ENCODE assay signal across 9 cellular contexts in genomic region chr3:56302417-56302816, GRCh38.
DNase-seq lines count a peak whose midpoint lies in the region; ATAC-seq and TF ChIP-seq lines count a peak whose summit lies in the region.
"Had no signal": no experiment of that assay in that cellular context is flagged by ENCODE, and none has a peak within 500 bp of the region (broad histone marks: within the 10 kb centered on the region; RNA-seq: fewer than 3 reads in every experiment).

No MANE protein-coding gene starts in this region.

- TF ChIP-seq RAD21 in IMR-90 (IDR thresholded peaks at IDR 0.05; ENCODE audit: low read length), result no peak

- H4K5ac ChIP-seq in IMR-90 (ENCODE audit: low read depth, low read length) (no peak overlapping the region), mesendoderm (ENCODE audit: low read length) (no peak overlapping the region)

- no peak overlapping the region for H2BK20ac ChIP-seq in IMR-90 (ENCODE audit: low read depth, low read length)

- H3K9ac ChIP-seq in IMR-90 (ENCODE audit: low read depth, low read length) (no peak overlapping the region), mesendoderm (ENCODE audit: low read length) (no peak overlapping the region)

- H3K4ac ChIP-seq in IMR-90 (ENCODE audit: low read depth, low read length) (no peak overlapping the region), mesendoderm (ENCODE audit: low read depth, low read length) (no peak overlapping the region)

- H2BK5ac ChIP-seq in IMR-90 (ENCODE audit: low read depth, low read length, poor library complexity, severe bottlenecking) (no peak overlapping the region), mesendoderm (ENCODE audit: low read length) (no peak overlapping the region)

- H2AFZ ChIP-seq in IMR-90 (replicated peaks; ENCODE audit: low read length, poor library complexity), result no peak overlapping the region

- H3K4me3 ChIP-seq in IMR-90 (ENCODE audit: insufficient read depth, low read depth, low read length) (no peak overlapping the region), astrocyte of the spinal cord (ENCODE audit: low read depth, low read length) (no peak overlapping the region), mesendoderm (ENCODE audit: low read length) (no peak overlapping the region), left ventricle myocardium inferior (no peak overlapping the region)
- H3K4me3 ChIP-seq: HAP-1 had no signal

- H3K79me1 ChIP-seq in IMR-90 (ENCODE audit: low read depth in 1 of 2, low read length in 2 of 2) (no peaks in the 10 kb centered on the region), mesendoderm (ENCODE audit: low read length) (no peaks in the 10 kb centered on the region)

- ATAC-seq in IMR-90 (ENCODE audit: low read depth) (no peak), HG02973 (IDR thresholded peaks at IDR 0.05; ENCODE audit: unreplicated experiment) (no peak)

- no TSS peak for BruUV-seq in IMR-90 (replicated peaks; lab: Mats Ljungman, UMichigan)

- H3K23ac ChIP-seq in IMR-90 (ENCODE audit: low read depth, low read length), result no peak overlapping the region
- no peak overlapping the region for H3K23ac ChIP-seq in mesendoderm (ENCODE audit: low read length)

- no peaks in the 10 kb centered on the region for H3K36me3 ChIP-seq in IMR-90 (ENCODE audit: control insufficient read depth, insufficient read depth, low read length)
- no peaks in the 10 kb centered on the region for H3K36me3 ChIP-seq in mesendoderm (ENCODE audit: control insufficient read depth, insufficient read depth, low read length)
- no peaks in the 10 kb centered on the region for H3K36me3 ChIP-seq in left ventricle myocardium inferior
- H3K36me3 ChIP-seq: HAP-1 had no signal

- TF ChIP-seq CTCF in IMR-90 (conservative IDR thresholded peaks at IDR 0.05; ENCODE audit: low read depth, low read length) (0 out of 2 replicates have a peak, but pooled peaks have one; percentile 1), astrocyte of the spinal cord (IDR thresholded peaks at IDR 0.05; ENCODE audit: low read depth, low read length) (peak; percentile 45), left ventricle myocardium inferior (IDR thresholded peaks at IDR 0.05; ENCODE audit: borderline replicate concordance) (no peak)

- dilution Hi-C loops in IMR-90 (cut with HindIII; ENCODE audit: low sequenced_read_pairs, unreplicated experiment), result no loop called here

- H3K4me1 ChIP-seq in IMR-90 (ENCODE audit: control insufficient read depth, insufficient read depth, low read length) (no peaks in the 10 kb centered on the region), mesendoderm (ENCODE audit: control insufficient read depth, low read depth, low read length) (peaks cover 5% of the 10 kb centered on the region), left ventricle myocardium inferior (no peaks in the 10 kb centered on the region)

- CTCF ChIA-PET in IMR-90 (lab: Yijun Ruan, JAX), result no interaction called here

- H4K91ac ChIP-seq in IMR-90 (ENCODE audit: insufficient read depth, low read depth, low read length), result no peak overlapping the region

- in situ Hi-C loops in IMR-90 (cut with MboI; ENCODE audit: low sequenced_read_pairs), result no loop called here
- in situ Hi-C loops in astrocyte of the spinal cord (cut with HindIII; ENCODE audit: low sequenced_read_pairs), result no loop called here

- H2AK5ac ChIP-seq in IMR-90 (ENCODE audit: low read depth, low read length) (no peak overlapping the region), mesendoderm (ENCODE audit: low read length) (no peak overlapping the region)

- H2BK120ac ChIP-seq in IMR-90 (ENCODE audit: low read depth, low read length) (no peak overlapping the region), mesendoderm (ENCODE audit: low read depth, low read length) (no peak overlapping the region)

- H3K14ac ChIP-seq in IMR-90 (replicated peaks; ENCODE audit: low read depth, low read length), result no peak overlapping the region

- H3K9me1 ChIP-seq in IMR-90 (ENCODE audit: insufficient read depth, low read length), result no peaks in the 10 kb centered on the region

- no peak overlapping the region for H3K18ac ChIP-seq in IMR-90 (ENCODE audit: low read depth, low read length)
- H3K18ac ChIP-seq in mesendoderm (ENCODE audit: low read length), result no peak overlapping the region

- H3K79me2 ChIP-seq in mesendoderm (ENCODE audit: control insufficient read depth, insufficient read depth, low read length), result no peaks in the 10 kb centered on the region

- H3K4me2 ChIP-seq in IMR-90 (ENCODE audit: low read depth, low read length), result no peak overlapping the region
- no peak overlapping the region for H3K4me2 ChIP-seq in mesendoderm (ENCODE audit: low read length)

- intact Hi-C loops in IMR-90 (cut with micrococcal nuclease), result loop anchor here (5.0 kb wide), 1 partner anchor 1870 kb away; no protein-coding TSS in a partner anchor
- intact Hi-C loops in left ventricle myocardium inferior (cut with micrococcal nuclease), result no loop called here

- WGBS in IMR-90 (ENCODE audit: extremely low coverage in 2 of 2, insufficient read length in 1 of 2), 2 experiments, result 100% methylated on average over 1 of the region's 2 CpGs; no CpG with 5 or more reads in 1 of the 2 experiments
- WGBS in mesendoderm (ENCODE audit: extremely low coverage, insufficient coverage, low lambda C conversion rate), result no CpG with 5 or more reads among the region's 2 CpGs

- no peaks in the 10 kb centered on the region for H3K27me3 ChIP-seq in IMR-90 (ENCODE audit: control insufficient read depth, insufficient read depth, low read length)
- H3K27me3 ChIP-seq in mesendoderm (ENCODE audit: insufficient read depth, low read length, poor library complexity), result no peaks in the 10 kb centered on the region
- peaks cover 6% of the 10 kb centered on the region for H3K27me3 ChIP-seq in left ventricle myocardium inferior (ENCODE audit: low read depth)

- H3K56ac ChIP-seq in IMR-90 (ENCODE audit: extremely low read depth, insufficient read depth, low read length) (no peak overlapping the region), mesendoderm (ENCODE audit: low read length) (no peak overlapping the region)

- H2BK15ac ChIP-seq in IMR-90 (ENCODE audit: low read depth, low read length), result no peak overlapping the region
- H2BK15ac ChIP-seq in mesendoderm (replicated peaks; ENCODE audit: low read depth), result no peak overlapping the region

- POLR2A ChIA-PET in IMR-90 (lab: Charles Lee; ENCODE audit: unreplicated experiment), result no interaction called here

- H3K27ac ChIP-seq in IMR-90 (ENCODE audit: insufficient read depth, low read length) (no peak overlapping the region), mesendoderm (ENCODE audit: low read depth, low read length) (no peak overlapping the region), left ventricle myocardium inferior (replicated peaks) (no peak overlapping the region)

- DNase-seq in ELR (ENCODE audit: low read depth) (peak; percentile 16), IMR-90 (no peak), astrocyte of the spinal cord (ENCODE audit: low read depth, low spot score) (no peak), mesendoderm (peak; percentile 55), NCI-H1048 (lab: John Stamatoyannopoulos, UW) (no peak), left ventricle myocardium inferior (no peak), A172 (ENCODE audit: low spot score) (no peak)

- H3K9me3 ChIP-seq in IMR-90 (ENCODE audit: control insufficient read depth, insufficient read depth, low read length) (no peaks in the 10 kb centered on the region), left ventricle myocardium inferior (replicated peaks) (peaks cover 4% of the 10 kb centered on the region)
- H3K9me3 ChIP-seq: HAP-1 had no signal

- H4K8ac ChIP-seq in IMR-90 (ENCODE audit: low read depth in 2 of 2, low read length in 2 of 2) (no peak overlapping the region), mesendoderm (ENCODE audit: low read depth, low read length) (no peak overlapping the region)

- TF ChIP-seq POLR2A in IMR-90 (IDR thresholded peaks at IDR 0.05; ENCODE audit: low read depth, low read length), result no peak

- no peaks in the 10 kb centered on the region for H4K20me1 ChIP-seq in IMR-90 (ENCODE audit: insufficient read depth, low read length)

- H2AK9ac ChIP-seq in IMR-90 (replicated peaks; ENCODE audit: low read depth, low read length, poor library complexity), result no peak overlapping the region

TF ChIP-seq in IMR-90, 13 proteins besides CTCF, POLR2A, EP300 and RAD21:
- TF ChIP-seq CHD1 (IDR thresholded peaks at IDR 0.05; ENCODE audit: low read depth, low read length) (no peak), NFE2L2 (IDR thresholded peaks at IDR 0.05; ENCODE audit: low read depth, low read length) (no peak), USF2 (IDR thresholded peaks at IDR 0.05; ENCODE audit: low read depth, low read length) (no peak), BHLHE40 (IDR thresholded peaks at IDR 0.05; ENCODE audit: low read depth, low read length) (no peak), MAFK (IDR thresholded peaks at IDR 0.05; ENCODE audit: low read depth, low read length) (no peak), SMC3 (IDR thresholded peaks at IDR 0.05; ENCODE audit: low read depth, low read length) (no peak), MAZ (IDR thresholded peaks at IDR 0.05; ENCODE audit: borderline replicate concordance, low read depth, low read length) (no peak), ELK1 (IDR thresholded peaks at IDR 0.05; ENCODE audit: borderline replicate concordance, low read depth, low read length) (no peak), RCOR1 (IDR thresholded peaks at IDR 0.05; ENCODE audit: insufficient replicate concordance, low read length) (no peak)

Comparison
In these comparisons a context has a peak if more than half of its experiments do, and no peak if none do; other contexts are left out.
1. DNase-seq: peak in ELR (single experiment) and mesendoderm (single experiment); none in IMR-90 (single experiment), astrocyte of the spinal cord (single experiment), NCI-H1048 (single experiment), left ventricle myocardium inferior (single experiment) and A172 (single experiment).